ENCODE assay signal across 8 cellular contexts in the genomic region with DNA sequence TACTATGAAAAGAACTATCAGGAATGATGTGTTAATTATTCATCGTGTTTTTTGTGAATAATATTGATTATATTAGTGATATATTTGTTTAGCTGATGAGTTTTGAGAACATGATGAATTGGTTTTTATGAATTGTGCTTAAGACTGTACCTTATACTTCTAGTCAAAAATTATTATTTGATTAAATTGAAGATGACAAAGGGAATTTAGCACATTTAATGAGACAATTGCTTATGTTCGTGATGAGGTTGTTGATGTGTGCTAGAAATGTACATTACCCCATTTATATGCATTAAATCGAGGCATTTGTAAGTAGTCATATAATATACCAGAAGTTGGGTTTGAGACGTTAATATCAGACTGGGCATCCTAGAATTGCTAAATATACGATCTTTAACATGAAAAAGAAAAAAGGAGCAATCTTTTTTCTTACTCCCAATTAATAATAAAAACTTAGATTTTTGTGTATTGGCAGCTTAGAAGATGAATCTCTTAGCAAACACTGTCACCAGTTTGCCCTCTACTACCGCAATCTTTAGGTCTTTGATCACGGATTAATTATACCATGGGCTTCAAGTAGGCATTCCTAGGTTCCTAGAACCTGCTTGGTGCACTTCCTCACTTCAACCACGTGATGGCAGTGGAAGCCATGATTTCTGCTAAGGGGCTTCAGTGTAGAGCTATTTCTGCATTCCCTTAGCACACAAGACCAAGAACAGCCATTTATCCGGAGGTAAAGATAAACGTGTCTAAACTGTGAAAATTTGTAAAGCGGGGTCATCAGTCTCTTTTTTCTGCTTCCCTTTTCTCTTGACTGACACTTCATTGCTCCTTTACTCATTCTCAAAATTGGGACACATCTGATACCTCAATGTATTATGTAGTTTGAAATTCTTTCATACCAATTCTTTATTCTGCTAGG. TPM values are rescaled to one million over a fixed set of nuclear protein-coding genes. Genes with fewer than 3 reads are reported as not detected.
DNase-seq lines count a peak whose midpoint lies in the region; ATAC-seq and TF ChIP-seq lines count a peak whose summit lies in the region.

No MANE protein-coding gene starts in this region.

- no peak overlapping the region for H3K27ac Mint-ChIP-seq in stimulated activated naive CD8-positive, alpha-beta T cell treated with anti-CD3 and anti-CD28 coated beads, Interleukin-15, Interleukin-2, amounts not matched to agents 100 ng/mL and 50 ng/mL, for 24 hours

- no peaks in the 10 kb centered on the region for H3K27me3 ChIP-seq in HUES64 (ENCODE audit: insufficient read depth, low read length)
- H3K27me3 ChIP-seq in NT2/D1 (ENCODE audit: insufficient read depth, insufficient read length), result no peaks in the 10 kb centered on the region
- H3K27me3 ChIP-seq in esophagus squamous epithelium, result no peaks in the 10 kb centered on the region

- H3K9ac ChIP-seq in HUES64 (ENCODE audit: low read depth, low read length), result no peak overlapping the region
- H3K9ac ChIP-seq in NT2/D1 (ENCODE audit: insufficient read length, low read depth), result no peak overlapping the region

- peak overlapping the region; percentile 95 for H3K4me3 Mint-ChIP-seq in stimulated activated naive CD8-positive, alpha-beta T cell treated with anti-CD3 and anti-CD28 coated beads, Interleukin-15, Interleukin-2, amounts not matched to agents 100 ng/mL and 50 ng/mL, for 24 hours

- no peaks in the 10 kb centered on the region for H3K9me3 ChIP-seq in HUES64 (ENCODE audit: insufficient read depth, low read depth, low read length)
- no peaks in the 10 kb centered on the region for H3K9me3 ChIP-seq in NT2/D1 (ENCODE audit: insufficient read depth, low read length)
- H3K9me3 ChIP-seq in esophagus squamous epithelium, result no peaks in the 10 kb centered on the region

- H3K36me3 Mint-ChIP-seq in stimulated activated naive CD8-positive, alpha-beta T cell treated with anti-CD3 and anti-CD28 coated beads, Interleukin-15, Interleukin-2, amounts not matched to agents 100 ng/mL and 50 ng/mL, for 24 hours (ENCODE audit: low read depth), result peaks cover 8% of the 10 kb centered on the region

- no peak overlapping the region for H3K27ac ChIP-seq in HUES64 (ENCODE audit: low read depth, low read length)
- H3K27ac ChIP-seq in esophagus squamous epithelium, result peak overlapping the region in 3 of 4 donors; percentile 91 to 95 (median 93)

- DNase-seq in NT2/D1 (ENCODE audit: low read depth, low spot score), result peak; percentile 72
- peak; percentile 45 for DNase-seq in activated T-cell treated with anti-CD3 and anti-CD28 coated beads for 4 hours
- no peak for DNase-seq in esophagus squamous epithelium (lab: John Stamatoyannopoulos, UW)
- DNase-seq in myocyte (ENCODE audit: low read depth), result peak; percentile 95

- TF ChIP-seq CTCF in GM12873 (IDR thresholded peaks at IDR 0.05; ENCODE audit: insufficient read depth, low read depth, low read length, missing control alignments) (peak; percentile 92), esophagus squamous epithelium (IDR thresholded peaks at IDR 0.05) (peak; percentile 84 to 90 (median 86))

- H3K9me3 Mint-ChIP-seq in stimulated activated naive CD8-positive, alpha-beta T cell treated with anti-CD3 and anti-CD28 coated beads, Interleukin-15, Interleukin-2, amounts not matched to agents 100 ng/mL and 50 ng/mL, for 24 hours, result no peaks in the 10 kb centered on the region

- H3K4me3 ChIP-seq in HUES64 (ENCODE audit: low read length), result peak overlapping the region; percentile 95
- H3K4me3 ChIP-seq in NT2/D1 (ENCODE audit: insufficient read length, low read depth), result peak overlapping the region; percentile 91
- H3K4me3 ChIP-seq in esophagus squamous epithelium, result peak overlapping the region; percentile 79 to 100 (median 98)

- ATAC-seq in GM18505 (IDR thresholded peaks at IDR 0.05; ENCODE audit: unreplicated experiment), result no peak

- H3K4me1 ChIP-seq in HUES64 (ENCODE audit: insufficient read depth, low read length) (peaks cover 22% of the 10 kb centered on the region), NT2/D1 (ENCODE audit: insufficient read depth, insufficient read length) (no peaks in the 10 kb centered on the region), esophagus squamous epithelium (peaks cover 9 to 63% (median 14%) of the 10 kb centered on the region in 3 donors)

- H3K27me3 Mint-ChIP-seq in stimulated activated naive CD8-positive, alpha-beta T cell treated with anti-CD3 and anti-CD28 coated beads, Interleukin-15, Interleukin-2, amounts not matched to agents 100 ng/mL and 50 ng/mL, for 24 hours, result no peaks in the 10 kb centered on the region

- WGBS in HUES64, result 2% methylated on average over 7 of the region's 11 CpGs
- WGBS in esophagus squamous epithelium, 2 donors, result 4 to 5% methylated on average over 11 of the region's 11 CpGs

- intact Hi-C loops in esophagus squamous epithelium (cut with DNase I), result no loop called here

- no peak for TF ChIP-seq POLR2A in esophagus squamous epithelium (IDR thresholded peaks at IDR 0.05)
- TF ChIP-seq POLR2A in GM18505 (IDR thresholded peaks at IDR 0.05; ENCODE audit: borderline replicate concordance, extremely low read depth, insufficient read depth, insufficient read length), result no peak

- no peaks in the 10 kb centered on the region for H3K36me3 ChIP-seq in HUES64 (ENCODE audit: insufficient read depth, low read length)
- no peaks in the 10 kb centered on the region for H3K36me3 ChIP-seq in NT2/D1 (ENCODE audit: insufficient read depth, insufficient read length, low read length)
- no peaks in the 10 kb centered on the region for H3K36me3 ChIP-seq in esophagus squamous epithelium

- H3K4me1 Mint-ChIP-seq in stimulated activated naive CD8-positive, alpha-beta T cell treated with anti-CD3 and anti-CD28 coated beads, Interleukin-15, Interleukin-2, amounts not matched to agents 100 ng/mL and 50 ng/mL, for 24 hours (ENCODE audit: low read depth), result peaks cover 61% of the 10 kb centered on the region

RNA-seq across cellular contexts. Expression of a gene that starts 1.6 kb away (rescaled TPM):
- polyA plus RNA-seq in HUES64 (2013, experiment 1 of 2), result 9.1 TPM
- polyA plus RNA-seq in HUES64 (2013, experiment 2 of 2), result 10.8 TPM
- total RNA-seq in esophagus squamous epithelium, result 10 to 100 TPM; 11.9 to 17.5 (median 15.7) TPM
- total RNA-seq in myocyte, result 39.4 and 44.8 TPM in 2 replicates
- 30.7 TPM for polyA plus RNA-seq in myocyte (2012)

RNA-seq across cellular contexts. Expression of a gene that starts 20.8 kb away (rescaled TPM):
- 30.5 TPM for polyA plus RNA-seq in HUES64 (2013, experiment 1 of 2)
- 33.0 TPM for polyA plus RNA-seq in HUES64 (2013, experiment 2 of 2)
- total RNA-seq in esophagus squamous epithelium (1 to 10 TPM; 5.6 to 9.3 (median 8.9) TPM), myocyte (31.9 and 38.2 TPM in 2 replicates)
- 22.3 TPM for polyA plus RNA-seq in myocyte (2012)
